In the genomic region with DNA sequence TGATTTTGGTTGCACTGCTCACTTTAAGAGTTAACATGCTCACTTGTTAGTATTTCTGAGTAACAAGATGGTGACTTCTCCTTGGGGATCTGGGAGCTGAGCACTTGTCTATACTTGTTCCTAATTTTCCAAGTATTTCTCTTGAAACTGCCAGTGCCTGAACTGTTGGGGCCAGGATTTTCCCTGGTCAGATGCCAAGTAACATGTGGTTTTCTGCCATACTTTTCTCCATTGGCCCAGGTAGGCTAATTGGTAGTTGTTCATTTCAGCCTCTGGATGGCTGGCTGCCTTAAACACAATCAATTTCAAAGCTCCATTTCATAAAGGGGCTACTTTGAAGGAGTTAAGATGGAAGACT, we compare ENCODE assay signal across 19 cellular contexts.
"Had no signal": no experiment of that assay in that cellular context is flagged by ENCODE, and none has a peak within 500 bp of the region (broad histone marks: within the 10 kb centered on the region; RNA-seq: fewer than 3 reads in every experiment).

No MANE protein-coding gene starts in this region.

- H3K27ac ChIP-seq: lower lobe of right lung, neutrophil, parathyroid adenoma, thyroid gland had no signal

- DNase-seq: activated CD4-positive, alpha-beta T cell treated with anti-CD3 and anti-CD28 coated beads, Interleukin-2, amount 50 U/mL, for 4 hours; activated CD4-positive, CD25-positive, alpha-beta regulatory T cell treated with anti-CD3 and anti-CD28 coated beads, Interleukin-2, amount 50 U/mL, for 72 hours; activated naive CD4-positive, alpha-beta T cell treated with Interleukin-2 at 50 U/mL for 16 hours; aorta; dorsolateral prefrontal cortex; endodermal cell; glutamatergic neuron; lower lobe of right lung; naive thymus-derived CD4-positive, alpha-beta T cell; stimulated activated CD4-positive, alpha-beta T cell treated with anti-CD3 and anti-CD28 coated beads, Interleukin-12 subunit alpha, Interleukin-12 subunit beta, amount 100 ng/mL, for 4 hours; stimulated activated CD4-positive, alpha-beta T cell treated with anti-CD3 and anti-CD28 coated beads, Interleukin-2, amount 100 ng/mL, for 24 hours; T1000; thyroid gland had no signal

- H3K9me3 ChIP-seq: breast epithelium, lower lobe of right lung, neutrophil, thyroid gland had no signal

- H3K27me3 ChIP-seq: breast epithelium, dorsolateral prefrontal cortex, neutrophil, thyroid gland had no signal

- H3K79me2 ChIP-seq: parathyroid adenoma had no signal

- H3K36me3 ChIP-seq: breast epithelium, thyroid gland had no signal

- H3K4me1 ChIP-seq: breast epithelium, parathyroid adenoma, thyroid gland had no signal

- H2AFZ ChIP-seq: parathyroid adenoma had no signal

- H3K4me3 ChIP-seq: breast epithelium, dorsolateral prefrontal cortex, lower lobe of right lung, thyroid gland had no signal

- ATAC-seq: activated T-helper 17 cell treated with anti-CD3 and anti-CD28 coated beads, Interleukin-2, amount 50 U/mL, for 72 hours; esophagus mucosa; lower lobe of right lung; naive thymus-derived CD4-positive, alpha-beta T cell; stimulated activated effector memory CD8-positive, alpha-beta T cell treated with anti-CD3 and anti-CD28 coated beads, Interleukin-12 subunit alpha, Interleukin-12 subunit beta, amount 100 ng/mL, for 72 hours had no signal

- H3K9ac ChIP-seq: parathyroid adenoma had no signal
